Comparison of ENCODE assay signal across 10 cellular contexts in genomic region chrX:153320502-153321184, GRCh38. TPM values are rescaled to one million over a fixed set of nuclear protein-coding genes. Genes with fewer than 3 reads are reported as not detected.
DNase-seq lines count a peak whose midpoint lies in the region; ATAC-seq, FAIRE-seq and TF ChIP-seq lines count a peak whose summit lies in the region.
"Not testable (repeated sequence)": the region's sequence is repeated elsewhere in the genome, so short reads cannot be mapped to it uniquely, and the experiment has no call there.
"Had no signal": no experiment of that assay in that cellular context is flagged by ENCODE, and none has a peak within 500 bp of the region (broad histone marks: within the 10 kb centered on the region; RNA-seq: fewer than 3 reads in every experiment).

No MANE protein-coding gene starts in this region.

- not testable (repeated sequence) for H3K36me3 ChIP-seq in GM23338 (ENCODE audit: insufficient read depth); HUES48 (ENCODE audit: control insufficient read depth, insufficient read depth, low read length); H1 (ENCODE audit: control insufficient read depth in 2 of 4, insufficient read depth in 4 of 4, low read length in 3 of 4); iPS-18a (ENCODE audit: control insufficient read depth, low read depth, low read length); osteoblast (ENCODE audit: insufficient read depth, low read length)

- H4K91ac ChIP-seq in H1 (replicated peaks; ENCODE audit: insufficient read length, low read length) = not testable (repeated sequence)

- H3K27me3 Mint-ChIP-seq in GM23338 (ENCODE audit: insufficient read depth, low read depth, poor library complexity) (peaks cover 11% of the 10 kb centered on the region), WTC11 (ENCODE audit: low read depth) (peaks cover 43% of the 10 kb centered on the region)
- H3K27me3 Mint-ChIP-seq in natural killer cell treated with Interleukin-12 subunit alpha and Interleukin-12 subunit beta and Interleukin-15 and Interleukin-18, amount 100 ng/mL, for 72 hours = peaks cover 21 to 33% of the 10 kb centered on the region in 2 donors

- H3K27ac Mint-ChIP-seq in GM23338; WTC11; natural killer cell treated with Interleukin-12 subunit alpha and Interleukin-12 subunit beta and Interleukin-15 and Interleukin-18, amount 100 ng/mL, for 72 hours: not testable (repeated sequence)

- not testable (repeated sequence) for TF ChIP-seq CTCF in GM23338 (conservative IDR thresholded peaks at IDR 0.05; ENCODE audit: low read depth in 2 of 2); WTC11 (IDR thresholded peaks at IDR 0.05); H1 (IDR thresholded peaks at IDR 0.05; ENCODE audit: control extremely low read depth in 1 of 3, insufficient read depth in 1 of 3, low read depth in 1 of 3, low read length in 3 of 3); osteoblast (IDR thresholded peaks at IDR 0.05; ENCODE audit: extremely low read depth, low read depth, low read length)

- H3K4me2 ChIP-seq in GM23338 (peak overlapping the region; percentile 78; the same call in 1 of the 2 replicates), H1 (ENCODE audit: insufficient read depth in 1 of 2, low read depth in 2 of 2, low read length in 2 of 2) (peak overlapping the region; percentile 59 to 68)
- not testable (repeated sequence) for H3K4me2 ChIP-seq in osteoblast (ENCODE audit: insufficient read depth, low read length)

- POLR2A ChIA-PET in WTC11 (lab: Charles Lee); H1 (lab: Charles Lee; ENCODE audit: partially characterized antibody): not testable (repeated sequence)

- H3K4me3 Mint-ChIP-seq in GM23338 (peak overlapping the region; percentile 67), WTC11 (peak overlapping the region; percentile 55)
- H3K4me3 Mint-ChIP-seq in natural killer cell treated with Interleukin-12 subunit alpha and Interleukin-12 subunit beta and Interleukin-15 and Interleukin-18, amount 100 ng/mL, for 72 hours = not testable (repeated sequence)

- H3K27ac ChIP-seq in GM23338 (ENCODE audit: low read depth); HUES48 (ENCODE audit: low read depth, low read length); H1 (ENCODE audit: low read depth, low read length); iPS-18a (ENCODE audit: low read length); osteoblast (ENCODE audit: low read depth, low read length): not testable (repeated sequence)

- not testable (repeated sequence) for H3K4ac ChIP-seq in H1 (replicated peaks; ENCODE audit: insufficient read length, low read depth, low read length)

- not testable (repeated sequence) for TF ChIP-seq EP300 in H1 (IDR thresholded peaks at IDR 0.05; ENCODE audit: borderline replicate concordance in 1 of 2, low read depth in 2 of 2, low read length in 2 of 2)

- not testable (repeated sequence) for H4K5ac ChIP-seq in H1 (ENCODE audit: insufficient read length, low read depth, low read length)

- H3K27me3 ChIP-seq in GM23338 (ENCODE audit: insufficient read depth) (peaks cover 18% of the 10 kb centered on the region), HUES48 (ENCODE audit: control insufficient read depth, insufficient read depth, low read length) (peaks cover 16% of the 10 kb centered on the region), H1 (replicated peaks in 1 of 4; ENCODE audit: control insufficient read depth in 3 of 4, extremely low read depth in 1 of 4, insufficient read depth in 3 of 4, low read length in 3 of 4) (peaks cover 0 to 11% (median 9%) of the 10 kb centered on the region in 4 experiments; a peak in 5 of 7 replicates), iPS-18a (ENCODE audit: control insufficient read depth, insufficient read depth, low read length) (peaks cover 13% of the 10 kb centered on the region), osteoblast (ENCODE audit: insufficient read depth, low read length) (peaks cover 13% of the 10 kb centered on the region)

- not testable (repeated sequence) for H3K23me2 ChIP-seq in H1 (ENCODE audit: low read depth, low read length)

- not testable (repeated sequence) for H3K79me1 ChIP-seq in H1 (ENCODE audit: low read depth, low read length)

- TF ChIP-seq POLR2A in H1 (IDR thresholded peaks at IDR 0.05; ENCODE audit: control extremely low read depth in 1 of 2, low read depth in 2 of 2, low read length in 2 of 2) = not testable (repeated sequence)

- H2AK5ac ChIP-seq in H1 (ENCODE audit: low read depth, low read length) = not testable (repeated sequence)

- FAIRE-seq in H1 (lab: Jason Lieb, UNC) = peak; percentile 75

- H3K9me2 ChIP-seq in GM23338 (ENCODE audit: insufficient read depth) = not testable (repeated sequence)

- H3K4me1 Mint-ChIP-seq in GM23338; WTC11; natural killer cell treated with Interleukin-12 subunit alpha and Interleukin-12 subunit beta and Interleukin-15 and Interleukin-18, amount 100 ng/mL, for 72 hours (ENCODE audit: low read depth in 2 of 2): not testable (repeated sequence)

- H2BK15ac ChIP-seq in H1 (ENCODE audit: low read length) = not testable (repeated sequence)

- not testable (repeated sequence) for H3K56ac ChIP-seq in H1 (replicated peaks; ENCODE audit: insufficient read length, low read depth, low read length)

- not testable (repeated sequence) for H3K18ac ChIP-seq in H1 (ENCODE audit: extremely low read depth, low read length)

- H3K9me3 ChIP-seq in HUES48 (ENCODE audit: control insufficient read depth, insufficient read depth, low read length) = peaks cover 19% of the 10 kb centered on the region
- H3K9me3 ChIP-seq in H1 (ENCODE audit: insufficient read depth in 2 of 2, low read depth in 1 of 2, low read length in 1 of 2); iPS-18a (ENCODE audit: control insufficient read depth, low read depth, low read length); osteoblast (ENCODE audit: low read depth, low read length): not testable (repeated sequence)

- not testable (repeated sequence) for H2BK20ac ChIP-seq in H1 (ENCODE audit: low read length)

- H3K9ac ChIP-seq in HUES48 (ENCODE audit: low read depth, low read length); H1 (replicated peaks in 1 of 4; ENCODE audit: extremely low read depth in 1 of 4, low read depth in 3 of 4, low read length in 3 of 4); iPS-18a (ENCODE audit: low read length): not testable (repeated sequence)

- H3K23ac ChIP-seq in H1 (ENCODE audit: insufficient read length) = not testable (repeated sequence)

- ATAC-seq in GM23338 = peak; percentile 76
- ATAC-seq in WTC11 = peak; percentile 67
- not testable (repeated sequence) for ATAC-seq in natural killer cell treated with Interleukin-12 subunit alpha and Interleukin-12 subunit beta and Interleukin-15 and Interleukin-18, amount 100 ng/mL, for 72 hours

- H4K20me1 ChIP-seq in GM23338 (replicated peaks; ENCODE audit: insufficient read depth); H1 (replicated peaks in 1 of 2; ENCODE audit: control insufficient read depth in 1 of 2, insufficient read depth in 2 of 2, low read length in 2 of 2); osteoblast (ENCODE audit: insufficient read depth, low read length): not testable (repeated sequence)

- not testable (repeated sequence) for H3K14ac ChIP-seq in H1 (ENCODE audit: insufficient read length)

- DNase-seq in GM23338 (ENCODE audit: low spot score) (peak; percentile 6), osteoblast (ENCODE audit: insufficient read length, low spot score, missing footprints) (peak; percentile 60)
- not testable (repeated sequence) for DNase-seq in WTC11 (ENCODE audit: low spot score); H1 (ENCODE audit: low read depth in 1 of 2, low spot score in 2 of 2)
- DNase-seq in natural killer cell treated with Interleukin-12 subunit alpha and Interleukin-12 subunit beta and Interleukin-15 and Interleukin-18, amount 100 ng/mL, for 72 hours (ENCODE audit: low spot score) = peak; percentile 25

- not testable (repeated sequence) for H4K8ac ChIP-seq in H1 (ENCODE audit: extremely low read depth, insufficient read depth, low read length)

- not testable (repeated sequence) for H2AFZ ChIP-seq in GM23338; H1 (ENCODE audit: low read length); osteoblast (ENCODE audit: low read length)

- H3K4me3 ChIP-seq in GM23338 (peak overlapping the region; percentile 57; the same call in 1 of the 2 replicates), HUES48 (ENCODE audit: low read depth, low read length) (peak overlapping the region; percentile 40; the same call in 1 of the 2 replicates), H1 (ENCODE audit: extremely low read depth in 1 of 4, insufficient read depth in 2 of 4, low read depth in 3 of 4, low read length in 4 of 4) (peak overlapping the region in 3 of 4 experiments; percentile 14 to 64 (median 17); a peak in 6 of 8 replicates), iPS-18a (ENCODE audit: low read length) (peak overlapping the region; percentile 45)
- not testable (repeated sequence) for H3K4me3 ChIP-seq in osteoblast (ENCODE audit: insufficient read depth, low read length)

- H3K9me3 Mint-ChIP-seq in GM23338; WTC11; natural killer cell treated with Interleukin-12 subunit alpha and Interleukin-12 subunit beta and Interleukin-15 and Interleukin-18, amount 100 ng/mL, for 72 hours: not testable (repeated sequence)

- not testable (repeated sequence) for TF ChIP-seq RAD21 in H1 (IDR thresholded peaks at IDR 0.05 in 1 of 2, conservative IDR thresholded peaks at IDR 0.05 in 1 of 2; ENCODE audit: low read depth in 2 of 2, low read length in 2 of 2)

- H3K79me2 ChIP-seq in GM23338 (replicated peaks; ENCODE audit: insufficient read depth); H1 (ENCODE audit: control insufficient read depth in 1 of 2, insufficient read depth in 2 of 2, low read length in 2 of 2); osteoblast (ENCODE audit: insufficient read depth, low read length): not testable (repeated sequence)

- not testable (repeated sequence) for H3K36me3 Mint-ChIP-seq in GM23338 (ENCODE audit: low read depth); WTC11; natural killer cell treated with Interleukin-12 subunit alpha and Interleukin-12 subunit beta and Interleukin-15 and Interleukin-18, amount 100 ng/mL, for 72 hours

- not testable (repeated sequence) for H2BK12ac ChIP-seq in H1 (ENCODE audit: low read depth, low read length)

- not testable (repeated sequence) for H2BK5ac ChIP-seq in H1 (ENCODE audit: low read depth, low read length)

- not testable (repeated sequence) for H3K4me1 ChIP-seq in GM23338 (ENCODE audit: insufficient read depth); HUES48 (ENCODE audit: control insufficient read depth, insufficient read depth, low read length); H1 (replicated peaks in 1 of 4; ENCODE audit: control insufficient read depth in 3 of 4, insufficient read depth in 4 of 4, low read length in 3 of 4); iPS-18a (ENCODE audit: control insufficient read depth, low read depth, low read length); osteoblast (ENCODE audit: insufficient read depth, low read length)

- CTCF ChIA-PET in WTC11 (lab: Charles Lee); H1 (lab: Charles Lee; ENCODE audit: partially characterized antibody): not testable (repeated sequence)

- WGBS in H1 (ENCODE audit: extremely low coverage in 1 of 2, insufficient coverage in 1 of 2, insufficient read length in 1 of 2, insufficient replicate concordance in 2 of 2, low coverage in 1 of 2, low lambda C conversion rate in 2 of 2, missing lambda C conversion rate in 1 of 2), 2 experiments = no CpG with 5 or more reads among the region's 15 CpGs

- not testable (repeated sequence) for H2BK120ac ChIP-seq in H1 (replicated peaks; ENCODE audit: low read depth, low read length)

- H3F3A ChIP-seq in GM23338 (replicated peaks; ENCODE audit: low read depth) = not testable (repeated sequence)

RNA-seq across cellular contexts. Expression of gene PNMA6F, which starts 0.9 kb away (rescaled TPM):
- total RNA-seq in GM23338 (2014; rRNA removed; shearing (Covaris generic)) = 0.78 and 0.83 TPM in 2 replicates
- polyA plus RNA-seq in GM23338 (2016; fragmentation: Nextera tagmentation; extraction: Ambion mirVana) (0.06 and 0.09 TPM in 2 replicates), H1 (2011; rRNA removed) (0.12 and 0.36 TPM in 2 replicates)
- total RNA-seq in WTC11 (2021) (0.13 to 0.30 TPM (median 0.23 TPM) in 3 replicates), osteoblast (not detected in 2 replicates)
- 0.15 and 0.22 TPM in 2 replicates for total RNA-seq in H1 (2021; fragmentation: NEBNext Ultra II Directional; extraction: Animal tissue kit (Norgen Biotek cat#: 25700))
- polyA plus RNA-seq in H1 (2011; cell fraction: cytosol; rRNA removed) = 0.44 TPM
- polyA plus RNA-seq in H1 (2011; cell fraction: nucleus; rRNA removed) = 0.30 TPM
- polyA plus RNA-seq in H1 (2012, experiment 1 of 2) = 0.25 to 0.40 TPM (median 0.34 TPM) in 4 replicates
- 0.08 TPM for polyA plus RNA-seq in H1 (2012, experiment 2 of 2)
- polyA plus RNA-seq in H1 (2013, experiment 1 of 2) = 0.10 TPM
- polyA plus RNA-seq in H1 (2013, experiment 2 of 2) = 0.07 TPM
- polyA minus RNA-seq in H1 (2011; rRNA and poly(A)+ RNA removed) = 0.09 TPM in 1 of 2 replicates, not detected in the other
- not detected for polyA minus RNA-seq in H1 (2011; cell fraction: cytosol; rRNA and poly(A)+ RNA removed)
- polyA minus RNA-seq in H1 (2011; cell fraction: nucleus; rRNA and poly(A)+ RNA removed) = not detected
- not detected for total RNA-seq in natural killer cell treated with Interleukin-12 subunit alpha and Interleukin-12 subunit beta and Interleukin-15 and Interleukin-18, amount 100 ng/mL, for 72 hours
- total RNA-seq: CD4-positive, alpha-beta memory T cell; HepG2 had no signal
- polyA plus RNA-seq: AG04450; CD4-positive, alpha-beta memory T cell; HepG2 had no signal

RNA-seq across cellular contexts. Expression of gene ZNF275, which starts 13.3 kb away (rescaled TPM):
- 12.3 and 13.0 TPM in 2 replicates for total RNA-seq in GM23338 (2014; rRNA removed; shearing (Covaris generic))
- polyA plus RNA-seq in GM23338 (2016; fragmentation: Nextera tagmentation; extraction: Ambion mirVana) = 3.2 TPM in 2 replicates
- 9.3 to 9.9 TPM (median 9.8 TPM) in 3 replicates for total RNA-seq in WTC11 (2021)
- total RNA-seq in H1 (2021; fragmentation: NEBNext Ultra II Directional; extraction: Animal tissue kit (Norgen Biotek cat#: 25700)) = 8.1 and 8.2 TPM in 2 replicates
- 8.1 and 9.1 TPM in 2 replicates for polyA plus RNA-seq in H1 (2011; rRNA removed)
- polyA plus RNA-seq in H1 (2011; cell fraction: cytosol; rRNA removed) = 7.6 TPM
- polyA plus RNA-seq in H1 (2011; cell fraction: nucleus; rRNA removed) = 9.5 TPM
- 5.3 to 6.2 TPM (median 5.9 TPM) in 4 replicates for polyA plus RNA-seq in H1 (2012, experiment 1 of 2)
- polyA plus RNA-seq in H1 (2012, experiment 2 of 2) = 1.7 TPM
- polyA plus RNA-seq in H1 (2013, experiment 1 of 2) = 6.5 TPM
- 6.3 TPM for polyA plus RNA-seq in H1 (2013, experiment 2 of 2)
- polyA minus RNA-seq in H1 (2011; rRNA and poly(A)+ RNA removed) = 11.6 and 11.9 TPM in 2 replicates
- polyA minus RNA-seq in H1 (2011; cell fraction: cytosol; rRNA and poly(A)+ RNA removed) = 5.9 TPM
- 7.7 TPM for polyA minus RNA-seq in H1 (2011; cell fraction: nucleus; rRNA and poly(A)+ RNA removed)
- 10 to 100 TPM; 13.2 to 15.1 TPM for total RNA-seq in natural killer cell treated with Interleukin-12 subunit alpha and Interleukin-12 subunit beta and Interleukin-15 and Interleukin-18, amount 100 ng/mL, for 72 hours
- total RNA-seq in osteoblast = 11.2 and 12.1 TPM in 2 replicates
